15 cellular contexts compared by ENCODE assay signal in genomic region chr7:75654855-75655254, GRCh38.
DNase-seq lines count a peak whose midpoint lies in the region; ATAC-seq, FAIRE-seq and TF ChIP-seq lines count a peak whose summit lies in the region.
"Had no signal": no experiment of that assay in that cellular context is flagged by ENCODE, and none has a peak within 500 bp of the region (broad histone marks: within the 10 kb centered on the region; RNA-seq: fewer than 3 reads in every experiment).

No MANE protein-coding gene starts in this region.

- CTCF ChIA-PET in A549 (lab: Yijun Ruan, JAX): no interaction called here

- WGBS in A549 (ENCODE audit: missing lambda C conversion rate): 69% methylated on average over 4 of the region's 4 CpGs
- WGBS in stomach, 5 donors: 57 to 73% (median 63%) methylated on average over 4 of the region's 4 CpGs
- 91 to 92% methylated on average over 4 of the region's 4 CpGs for WGBS in GM23248 (ENCODE audit: low coverage in 1 of 2, low lambda C conversion rate in 2 of 2, missing lambda C conversion rate in 2 of 2), 2 experiments

- no peaks in the 10 kb centered on the region for H3K9me2 ChIP-seq in GM23248 (ENCODE audit: insufficient read depth)

- ATAC-seq in A549 (no peak), GM18502 (IDR thresholded peaks at IDR 0.05; ENCODE audit: poor library complexity, unreplicated experiment) (no peak), GM18498 (IDR thresholded peaks at IDR 0.05; ENCODE audit: unreplicated experiment) (no peak)
- ATAC-seq: GM12878 had no signal

- FAIRE-seq in A549 (lab: Jason Lieb, UNC): no peak
- no peak for FAIRE-seq in kidney (lab: Jason Lieb, UNC)
- FAIRE-seq: GM12878, H1, HTR-8/SVneo had no signal

- POLR2A ChIA-PET in A549 (lab: Yijun Ruan, JAX): no interaction called here

- TF ChIP-seq POLR2A in A549 (IDR thresholded peaks at IDR 0.05; ENCODE audit: low read length) (no peak), stomach (IDR thresholded peaks at IDR 0.05) (no peak)

- TF ChIP-seq RAD21 in A549 (conservative IDR thresholded peaks at IDR 0.05 in 1 of 2, IDR thresholded peaks at IDR 0.05 in 1 of 2): no peak

- H3K4me3 ChIP-seq in A549: no peak overlapping the region
- H3K4me3 ChIP-seq in kidney (ENCODE audit: low read length in 2 of 2): no peak overlapping the region
- H3K4me3 ChIP-seq in stomach: no peak overlapping the region
- no peak overlapping the region for H3K4me3 ChIP-seq in GM23248
- H3K4me3 ChIP-seq: GM12878, HAP-1 had no signal

- H3K4me1 ChIP-seq in A549 (peaks cover 25% of the 10 kb centered on the region), kidney (ENCODE audit: control insufficient read depth in 1 of 2, insufficient read depth in 1 of 2, low read depth in 1 of 2, low read length in 2 of 2) (peaks cover 11 to 15% of the 10 kb centered on the region in 2 donors), stomach (peaks cover 2 to 12% (median 10%) of the 10 kb centered on the region in 4 donors), GM23248 (ENCODE audit: insufficient read depth) (no peaks in the 10 kb centered on the region)
- H3K4me1 ChIP-seq: HAP-1 had no signal

- H3K27ac ChIP-seq in A549: peak overlapping the region; percentile 39 to 64; a peak in 4 of 6 replicates
- no peak overlapping the region for H3K27ac ChIP-seq in kidney (ENCODE audit: low read depth in 2 of 2, low read length in 2 of 2)
- H3K27ac ChIP-seq in stomach: no peak overlapping the region
- H3K27ac ChIP-seq in GM23248: no peak overlapping the region

- H3K79me2 ChIP-seq in GM23248 (ENCODE audit: insufficient read depth): no peaks in the 10 kb centered on the region

- H3K9ac ChIP-seq in kidney (ENCODE audit: low read length in 2 of 2): no peak overlapping the region
- H3K9ac ChIP-seq in GM23248: no peak overlapping the region

- H3K36me3 ChIP-seq in kidney (ENCODE audit: control insufficient read depth in 1 of 2, insufficient read depth in 2 of 2, low read length in 2 of 2) (no peaks in the 10 kb centered on the region), stomach (no peaks in the 10 kb centered on the region), GM23248 (ENCODE audit: low read depth) (no peaks in the 10 kb centered on the region)
- H3K36me3 ChIP-seq: HAP-1 had no signal

- TF ChIP-seq CTCF in A549 (IDR thresholded peaks at IDR 0.05) (no peak), kidney (IDR thresholded peaks at IDR 0.05; ENCODE audit: borderline replicate concordance, extremely low read depth, insufficient read depth) (no peak), stomach (IDR thresholded peaks at IDR 0.05) (no peak)

- H3K27me3 ChIP-seq in stomach (no peaks in the 10 kb centered on the region), GM23248 (replicated peaks; ENCODE audit: insufficient read depth) (no peaks in the 10 kb centered on the region)

- no peaks in the 10 kb centered on the region for H4K20me1 ChIP-seq in GM23248 (ENCODE audit: insufficient read depth)

- H3F3A ChIP-seq in GM23248 (ENCODE audit: insufficient read depth): no peaks in the 10 kb centered on the region

- H3K9me3 ChIP-seq in A549: no peaks in the 10 kb centered on the region
- H3K9me3 ChIP-seq in kidney (ENCODE audit: control insufficient read depth in 1 of 2, low read length in 2 of 2): no peaks in the 10 kb centered on the region
- no peaks in the 10 kb centered on the region for H3K9me3 ChIP-seq in stomach
- H3K9me3 ChIP-seq in GM23248 (ENCODE audit: low read depth): no peaks in the 10 kb centered on the region
- H3K9me3 ChIP-seq: HAP-1 had no signal

- no peak for TF ChIP-seq EP300 in A549 (IDR thresholded peaks at IDR 0.05)
- TF ChIP-seq EP300 in stomach (IDR thresholded peaks at IDR 0.05): no peak

- in situ Hi-C loops in GM23248 (cut with MboI): no loop called here

- H2AFZ ChIP-seq in GM23248: no peak overlapping the region

- DNase-seq in A549 (ENCODE audit: low read depth in 1 of 2, low spot score in 1 of 2) (no peak), RPMI8226 (peak; percentile 57), kidney (peak; percentile 6), stomach (peak; percentile 44), GM23248 (no peak)
- DNase-seq: C1 segment of cervical spinal cord; Calu3; CD4-positive, alpha-beta T cell; DMS 273 treated with DMSO at 0.1 percent for 48 hours had no signal

- intact Hi-C loops in kidney (cut with DNase I) (no loop called here), stomach (cut with DNase I; ENCODE audit: low total_unique reads) (no loop called here)

- H3K4me2 ChIP-seq in A549: peak overlapping the region; percentile 16; the same call in 2 of the 3 replicates
- H3K4me2 ChIP-seq in GM23248 (ENCODE audit: unreplicated experiment): no peak overlapping the region

TF ChIP-seq in A549, 52 proteins besides CTCF, POLR2A, EP300 and RAD21:
- TF ChIP-seq ZFP36 (IDR thresholded peaks at IDR 0.05; ENCODE audit: borderline replicate concordance, partially characterized antibody): no peak
- TF ChIP-seq MAZ (IDR thresholded peaks at IDR 0.05; ENCODE audit: borderline replicate concordance, low read depth, low read length): no peak
- TF ChIP-seq ZC3H11A (IDR thresholded peaks at IDR 0.05): no peak
- no peak for TF ChIP-seq SREBF2 (IDR thresholded peaks at IDR 0.05)
- no peak for TF ChIP-seq E2F6 (IDR thresholded peaks at IDR 0.05; ENCODE audit: borderline replicate concordance, low read depth)
- TF ChIP-seq, protein P1, sequence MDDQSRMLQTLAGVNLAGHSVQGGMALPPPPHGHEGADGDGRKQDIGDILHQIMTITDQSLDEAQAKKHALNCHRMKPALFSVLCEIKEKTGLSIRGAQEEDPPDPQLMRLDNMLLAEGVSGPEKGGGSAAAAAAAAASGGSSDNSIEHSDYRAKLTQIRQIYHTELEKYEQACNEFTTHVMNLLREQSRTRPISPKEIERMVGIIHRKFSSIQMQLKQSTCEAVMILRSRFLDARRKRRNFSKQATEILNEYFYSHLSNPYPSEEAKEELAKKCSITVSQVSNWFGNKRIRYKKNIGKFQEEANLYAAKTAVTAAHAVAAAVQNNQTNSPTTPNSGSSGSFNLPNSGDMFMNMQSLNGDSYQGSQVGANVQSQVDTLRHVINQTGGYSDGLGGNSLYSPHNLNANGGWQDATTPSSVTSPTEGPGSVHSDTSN (IDR thresholded peaks at IDR 0.05): no peak
- no peak for TF ChIP-seq MAFK (IDR thresholded peaks at IDR 0.05; ENCODE audit: partially characterized antibody)
- TF ChIP-seq KDM5A (IDR thresholded peaks at IDR 0.05): no peak
- no peak for TF ChIP-seq CBX2 (IDR thresholded peaks at IDR 0.05; ENCODE audit: borderline replicate concordance, low read depth)
- no peak for TF ChIP-seq MYC (IDR thresholded peaks at IDR 0.05; ENCODE audit: borderline replicate concordance, low read length)
- TF ChIP-seq, protein P2, sequence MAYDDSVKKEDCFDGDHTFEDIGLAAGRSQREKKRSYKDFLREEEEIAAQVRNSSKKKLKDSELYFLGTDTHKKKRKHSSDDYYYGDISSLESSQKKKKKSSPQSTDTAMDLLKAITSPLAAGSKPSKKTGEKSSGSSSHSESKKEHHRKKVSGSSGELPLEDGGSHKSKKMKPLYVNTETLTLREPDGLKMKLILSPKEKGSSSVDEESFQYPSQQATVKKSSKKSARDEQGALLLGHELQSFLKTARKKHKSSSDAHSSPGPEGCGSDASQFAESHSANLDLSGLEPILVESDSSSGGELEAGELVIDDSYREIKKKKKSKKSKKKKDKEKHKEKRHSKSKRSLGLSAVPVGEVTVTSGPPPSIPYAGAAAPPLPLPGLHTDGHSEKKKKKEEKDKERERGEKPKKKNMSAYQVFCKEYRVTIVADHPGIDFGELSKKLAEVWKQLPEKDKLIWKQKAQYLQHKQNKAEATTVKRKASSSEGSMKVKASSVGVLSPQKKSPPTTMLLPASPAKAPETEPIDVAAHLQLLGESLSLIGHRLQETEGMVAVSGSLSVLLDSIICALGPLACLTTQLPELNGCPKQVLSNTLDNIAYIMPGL (CRISPR knock-in tag; IDR thresholded peaks at IDR 0.05; ENCODE audit: borderline replicate concordance): no peak
- TF ChIP-seq RNF2 (IDR thresholded peaks at IDR 0.05; ENCODE audit: borderline replicate concordance, low read depth): no peak
TF ChIP-seq in A549: peak in this region for 0.

Comparison
In these comparisons a context has a peak if more than half of its experiments do, and no peak if none do; other contexts are left out.
1. DNase-seq: peak in RPMI8226 (single experiment), kidney (single experiment) and stomach (single experiment); none in A549 (0 of 2) and GM23248 (single experiment).
2. H3K27ac ChIP-seq: peak in A549 (2 of 2); none in kidney (0 of 2), stomach (0 of 5) and GM23248 (single experiment).